ENCODE assay signal across 20 cellular contexts in genomic region chr6:155889405-155889804, GRCh38.
"Had no signal": no experiment of that assay in that cellular context is flagged by ENCODE, and none has a peak within 500 bp of the region (broad histone marks: within the 10 kb centered on the region; RNA-seq: fewer than 3 reads in every experiment).

No MANE protein-coding gene starts in this region.

- H3K27ac Mint-ChIP-seq: naive thymus-derived CD4-positive, alpha-beta T cell; type B pancreatic cell had no signal

- ATAC-seq: heart left ventricle; left colon; naive thymus-derived CD4-positive, alpha-beta T cell had no signal

- H3K36me3 Mint-ChIP-seq: type B pancreatic cell had no signal

- H3K27me3 ChIP-seq: colonic mucosa, heart left ventricle, ovary, right atrium auricular region, stomach had no signal

- H3K4me3 Mint-ChIP-seq: naive thymus-derived CD4-positive, alpha-beta T cell; neural crest cell; type B pancreatic cell had no signal

- H3K9me3 Mint-ChIP-seq: neural crest cell, type B pancreatic cell had no signal

- H3K36me3 ChIP-seq: colonic mucosa, heart left ventricle, ovary, right atrium auricular region, stomach, thoracic aorta had no signal

- H3K4me3 ChIP-seq: colonic mucosa, heart left ventricle, ovary, right atrium auricular region, stomach, thoracic aorta had no signal

- H3K4me1 ChIP-seq: colonic mucosa, heart left ventricle, right atrium auricular region, stomach had no signal

- H3K27ac ChIP-seq: colonic mucosa, heart left ventricle, ovary, right atrium auricular region, stomach, thoracic aorta had no signal

- DNase-seq: cerebellar nuclear complex; colonic mucosa; dermis blood vessel endothelial cell; erythroblast; foreskin melanocyte; heart left ventricle; hypothalamus; left colon; naive thymus-derived CD4-positive, alpha-beta T cell; nucleus accumbens; ovary; small intestine; stimulated activated CD4-positive, alpha-beta T cell treated with anti-CD3 and anti-CD28 coated beads, Interleukin-12 subunit alpha, Interleukin-12 subunit beta, amount 100 ng/mL, for 4 hours; stimulated activated naive CD4-positive, alpha-beta T cell; stomach; substantia nigra had no signal

- H3K9me3 ChIP-seq: colonic mucosa, heart left ventricle, ovary, right atrium auricular region, stomach, thoracic aorta had no signal
